In genomic region chr5:160511280-160511929, GRCh38 we compare ENCODE assay signal across 6 cellular contexts.
"Had no signal": no experiment of that assay in that cellular context is flagged by ENCODE, and none has a peak within 500 bp of the region (broad histone marks: within the 10 kb centered on the region; RNA-seq: fewer than 3 reads in every experiment).

No MANE protein-coding gene starts in this region.

- ATAC-seq: heart right ventricle, left lung, pancreas had no signal

- DNase-seq: activated CD4-positive, alpha-beta T cell treated with anti-CD3 and anti-CD28 coated beads for 48 hours; activated naive CD4-positive, alpha-beta T cell treated with Interleukin-2 at 50 U/mL for 16 hours; heart right ventricle; left lung; pancreas; stimulated activated CD4-positive, alpha-beta T cell treated with anti-CD3 and anti-CD28 coated beads, Interleukin-4, amount 100 ng/mL, for 1 hour had no signal
